In the genomic region with DNA sequence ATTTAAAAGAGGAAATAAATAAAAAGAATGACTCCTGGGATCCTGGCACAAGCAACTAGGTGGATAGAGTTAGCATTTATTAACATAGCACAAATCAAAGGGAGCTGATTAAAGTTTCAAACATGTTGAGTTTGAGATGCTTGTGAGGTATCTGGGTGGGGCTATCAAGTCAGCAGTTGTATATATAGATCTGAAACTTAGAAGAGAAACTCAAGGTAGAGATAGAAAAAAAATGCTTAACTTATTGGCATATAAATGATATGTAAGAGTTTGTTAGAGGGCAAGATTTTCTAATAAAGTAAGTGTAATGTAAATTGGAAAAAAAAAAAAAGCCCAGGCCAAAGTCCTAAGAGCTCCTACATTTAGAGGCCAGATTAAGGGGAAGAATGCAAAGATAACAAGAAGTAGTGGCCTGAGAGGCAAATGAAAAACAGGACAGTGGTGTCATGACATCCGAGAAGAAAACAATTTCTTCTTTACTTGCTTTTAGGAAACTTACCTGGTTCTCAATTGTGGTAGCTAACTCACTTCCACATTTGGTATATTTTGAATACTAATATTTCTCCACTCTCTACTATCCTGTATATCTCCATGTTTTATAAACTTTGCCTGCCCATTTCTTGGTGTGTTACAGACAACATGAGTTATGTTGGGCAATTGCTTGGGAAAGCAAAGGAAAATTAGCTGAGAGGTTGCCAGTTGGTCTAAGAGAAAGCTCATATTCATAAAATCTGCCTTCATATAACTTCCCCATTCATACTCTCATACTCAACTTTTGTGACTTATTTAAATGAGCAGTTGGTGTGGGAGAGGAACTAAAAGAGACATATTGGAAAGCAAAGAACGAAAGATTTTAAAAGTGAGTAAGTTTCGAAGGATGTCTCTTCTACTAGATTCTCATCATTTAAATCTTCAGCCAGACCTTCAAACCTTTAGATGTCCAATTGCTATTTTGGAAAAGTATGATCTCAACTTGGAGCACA, we compare ENCODE assay signal across 16 cellular contexts.
A peak's percentile ranks its signal among the peaks of the same experiment; 100 is the strongest.
DNase-seq lines count a peak whose midpoint lies in the region; ATAC-seq and TF ChIP-seq lines count a peak whose summit lies in the region.
"Had no signal": no experiment of that assay in that cellular context is flagged by ENCODE, and none has a peak within 500 bp of the region (broad histone marks: within the 10 kb centered on the region; RNA-seq: fewer than 3 reads in every experiment).

No MANE protein-coding gene starts in this region.

- H3K9me2 ChIP-seq in MM.1S (replicated peaks; ENCODE audit: insufficient read depth, low read length), result no peaks in the 10 kb centered on the region

- H3K79me2 ChIP-seq in MM.1S (ENCODE audit: low read length), result no peaks in the 10 kb centered on the region

- H3K27ac ChIP-seq in MM.1S (ENCODE audit: low read length) (peak overlapping the region; percentile 99), tibial artery (peak overlapping the region in 1 of 2 donors; percentile 15)
- H3K27ac ChIP-seq: ovary had no signal

- H3K9me3 ChIP-seq in MM.1S (replicated peaks; ENCODE audit: insufficient read depth, low read length), result no peaks in the 10 kb centered on the region
- H3K9me3 ChIP-seq in tibial artery, result peaks cover 0 to 7% (median 0%) of the 10 kb centered on the region in 3 donors
- H3K9me3 ChIP-seq: ovary had no signal

- H3K4me1 ChIP-seq in MM.1S (ENCODE audit: low read length) (peaks cover 79% of the 10 kb centered on the region), tibial artery (peaks cover 0 to 31% (median 2%) of the 10 kb centered on the region in 4 donors)

- peak overlapping the region; percentile 50 for H2AFZ ChIP-seq in MM.1S (ENCODE audit: low read length)

- no peaks in the 10 kb centered on the region for H3K36me3 ChIP-seq in MM.1S (replicated peaks; ENCODE audit: insufficient read depth, low read length)
- H3K36me3 ChIP-seq in tibial artery, result no peaks in the 10 kb centered on the region
- H3K36me3 ChIP-seq: ovary had no signal

- no peaks in the 10 kb centered on the region for H4K20me1 ChIP-seq in MM.1S (ENCODE audit: insufficient read depth, low read length)

- H3K27me3 ChIP-seq in MM.1S (replicated peaks; ENCODE audit: insufficient read depth, low read length) (no peaks in the 10 kb centered on the region), tibial artery (no peaks in the 10 kb centered on the region)
- H3K27me3 ChIP-seq: ovary had no signal

- H3K9ac ChIP-seq in MM.1S (ENCODE audit: low read length), result peak overlapping the region; percentile 82

- H3F3A ChIP-seq in MM.1S (ENCODE audit: insufficient read depth, low read length), result peaks cover 59% of the 10 kb centered on the region

- peak; percentile 45 for ATAC-seq in GM18498 (IDR thresholded peaks at IDR 0.05; ENCODE audit: unreplicated experiment)
- peak; percentile 43 for ATAC-seq in GM19467 (IDR thresholded peaks at IDR 0.05; ENCODE audit: unreplicated experiment)
- peak; percentile 48 for ATAC-seq in HG02938 (IDR thresholded peaks at IDR 0.05; ENCODE audit: unreplicated experiment)
- no peak for ATAC-seq in GM18520 (IDR thresholded peaks at IDR 0.05; ENCODE audit: unreplicated experiment)
- ATAC-seq: PC-3 had no signal

- DNase-seq in MM.1S (peak; percentile 87), NCI-H2171 (lab: John Stamatoyannopoulos, UW) (no peak), T-helper 2 cell (no peak), tibial artery (no peak)
- DNase-seq: activated CD4-positive, alpha-beta memory T cell treated with anti-CD3 and anti-CD28 coated beads for 36 hours; activated gamma-delta T cell treated with Interleukin-2 at 50 U/mL for 16 hours; HFFc6; ovary; PC-3; stimulated activated CD4-positive, alpha-beta T cell treated with anti-CD3 and anti-CD28 coated beads, Interleukin-15, amount 100 ng/mL, for 24 hours; stimulated activated CD8-positive, alpha-beta memory T cell treated with anti-CD3 and anti-CD28 coated beads, Interleukin-4, amount 100 ng/mL, for 48 hours had no signal

- H3K4me2 ChIP-seq in MM.1S (ENCODE audit: low read depth, low read length), result peak overlapping the region; percentile 75

- H3K4me3 ChIP-seq in MM.1S (ENCODE audit: low read length) (peak overlapping the region; percentile 32), tibial artery (no peak overlapping the region)
- H3K4me3 ChIP-seq: lung, ovary had no signal

- TF ChIP-seq CTCF in MM.1S (IDR thresholded peaks at IDR 0.05; ENCODE audit: low read length) (no peak), tibial artery (IDR thresholded peaks at IDR 0.05) (no peak)

- intact Hi-C loops in tibial artery (cut with DNase I; ENCODE audit: low total_unique reads), result no loop called here
